Comparison of ENCODE assay signal across 8 cellular contexts in the genomic region with DNA sequence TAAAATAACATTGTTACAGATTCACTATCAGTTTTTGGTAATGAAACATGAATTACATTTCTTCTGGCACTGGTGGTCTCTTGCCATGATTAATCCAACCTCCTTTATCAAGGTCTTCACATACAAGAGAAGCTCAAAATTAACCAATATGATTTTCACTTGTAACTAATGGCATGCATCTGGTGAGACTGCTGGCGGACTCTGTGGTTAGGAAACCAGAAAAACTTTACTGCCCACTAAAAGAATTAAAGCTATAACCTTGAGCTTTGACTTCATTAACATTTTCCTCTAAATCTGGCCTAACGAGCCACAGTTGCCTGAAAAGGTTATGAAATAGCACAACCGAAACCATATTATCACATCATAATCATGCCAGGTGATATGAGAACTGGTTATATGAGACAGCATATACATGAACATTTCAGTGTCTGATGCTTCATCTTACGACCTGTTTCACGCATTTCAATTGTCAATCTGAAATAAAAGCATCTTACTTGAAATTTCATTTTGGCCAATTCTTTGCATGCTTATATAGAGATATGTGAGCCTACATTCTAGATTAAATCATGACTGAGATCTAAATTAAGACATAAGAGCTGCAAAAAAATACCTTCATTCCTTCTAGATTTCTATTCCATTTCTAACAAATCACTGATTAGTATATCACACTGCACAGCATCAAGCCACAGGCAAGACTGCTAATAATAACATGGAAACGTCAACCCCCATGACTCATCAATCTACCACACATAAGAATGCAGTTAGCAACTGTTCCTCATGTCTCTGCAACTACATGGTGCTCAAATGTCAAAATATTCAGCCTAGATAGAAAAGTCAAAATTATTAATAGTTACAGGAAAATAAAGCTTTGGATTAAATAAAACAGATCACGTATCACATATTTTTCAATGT.
DNase-seq lines count a peak whose midpoint lies in the region; ATAC-seq, FAIRE-seq and TF ChIP-seq lines count a peak whose summit lies in the region.

No MANE protein-coding gene starts in this region.

- no peak overlapping the region for H3K4me3 ChIP-seq in keratinocyte (ENCODE audit: control insufficient read depth in 2 of 3, extremely low read depth in 1 of 3, insufficient read depth in 2 of 3, low read depth in 1 of 3, low read length in 3 of 3)

- H3K4me1 ChIP-seq in keratinocyte (ENCODE audit: control insufficient read depth, extremely low read depth, insufficient read depth, low read length), result peaks cover 28% of the 10 kb centered on the region

- H3K79me2 ChIP-seq in keratinocyte (ENCODE audit: control insufficient read depth, insufficient read depth, low read length), result peaks cover 18% of the 10 kb centered on the region

- TF ChIP-seq CTCF in keratinocyte (optimal IDR thresholded peaks at IDR 0.05 in 1 of 3, IDR thresholded peaks at IDR 0.05 in 1 of 3, conservative IDR thresholded peaks at IDR 0.05 in 1 of 3; ENCODE audit: extremely low read depth in 1 of 3, insufficient read depth in 2 of 3, low read length in 3 of 3), result no peak

- H3K27me3 Mint-ChIP-seq in activated T-helper 17 cell treated with anti-CD3 and anti-CD28 coated beads, Interleukin-2, amount 50 U/mL, for 72 hours, result no peaks in the 10 kb centered on the region

- peak overlapping the region; percentile 69 for H3K4me2 ChIP-seq in keratinocyte (ENCODE audit: control insufficient read depth, extremely low read depth, insufficient read depth, low read depth, low read length)

- peaks cover 6% of the 10 kb centered on the region for H3K36me3 Mint-ChIP-seq in activated T-helper 17 cell treated with anti-CD3 and anti-CD28 coated beads, Interleukin-2, amount 50 U/mL, for 72 hours (ENCODE audit: low read depth)

- peak overlapping the region; percentile 57 for H3K27ac ChIP-seq in keratinocyte (ENCODE audit: control insufficient read depth, insufficient read depth, low read length)

- peaks cover 4% of the 10 kb centered on the region for H3K9me1 ChIP-seq in keratinocyte (ENCODE audit: control insufficient read depth, extremely low read depth, insufficient read depth, low read length)

- no peaks in the 10 kb centered on the region for H3K27me3 ChIP-seq in keratinocyte (ENCODE audit: control insufficient read depth, extremely low read depth, insufficient read depth, low read length)

- H4K20me1 ChIP-seq in keratinocyte (ENCODE audit: control insufficient read depth, extremely low read depth, insufficient read depth, low read length), result peaks cover 2% of the 10 kb centered on the region

- no peaks in the 10 kb centered on the region for H3K9me3 ChIP-seq in keratinocyte (ENCODE audit: control insufficient read depth, low read depth, low read length)

- H3K9ac ChIP-seq in keratinocyte (ENCODE audit: control insufficient read depth, extremely low read depth, insufficient read depth, low read length), result no peak overlapping the region

- H2AFZ ChIP-seq in keratinocyte (ENCODE audit: control insufficient read depth, low read length), result no peak overlapping the region

- dilution Hi-C loops in keratinocyte (cut with MboI; ENCODE audit: extremely low pct_ligation_motif_present, low sequenced_read_pairs), result no loop called here

- H3K4me3 Mint-ChIP-seq in activated T-helper 17 cell treated with anti-CD3 and anti-CD28 coated beads, Interleukin-2, amount 50 U/mL, for 72 hours, result no peak overlapping the region

- peak; percentile 91 for FAIRE-seq in keratinocyte (lab: Jason Lieb, UNC)

- ATAC-seq in GM19463 (IDR thresholded peaks at IDR 0.05; ENCODE audit: unreplicated experiment) (peak; percentile 80), HG03469 (IDR thresholded peaks at IDR 0.05; ENCODE audit: unreplicated experiment) (peak; percentile 97)
- ATAC-seq in activated T-helper 17 cell treated with anti-CD3 and anti-CD28 coated beads, Interleukin-2, amount 50 U/mL, for 72 hours (replicated peaks), result peak; percentile 84

- peak; percentile 78 for DNase-seq in COLO829 (ENCODE audit: low spot score)
- peak; percentile 30 for DNase-seq in keratinocyte (ENCODE audit: low read depth, low spot score)
- DNase-seq in GF-D8 (lab: John Stamatoyannopoulos, UW), result no peak
- no peak for DNase-seq in NCI-H774 (lab: John Stamatoyannopoulos, UW)
- DNase-seq in NCI-H1436 (lab: John Stamatoyannopoulos, UW), result no peak

- no peak overlapping the region for H3K27ac Mint-ChIP-seq in activated T-helper 17 cell treated with anti-CD3 and anti-CD28 coated beads, Interleukin-2, amount 50 U/mL, for 72 hours

- no peaks in the 10 kb centered on the region for H3K36me3 ChIP-seq in keratinocyte (ENCODE audit: control insufficient read depth in 2 of 2, extremely low read depth in 1 of 2, insufficient read depth in 2 of 2, low read length in 2 of 2)

- H3K4me1 Mint-ChIP-seq in activated T-helper 17 cell treated with anti-CD3 and anti-CD28 coated beads, Interleukin-2, amount 50 U/mL, for 72 hours, result peaks cover 10% of the 10 kb centered on the region

- H3K9me3 Mint-ChIP-seq in activated T-helper 17 cell treated with anti-CD3 and anti-CD28 coated beads, Interleukin-2, amount 50 U/mL, for 72 hours, result no peaks in the 10 kb centered on the region

Comparison
In these comparisons a context has a peak if more than half of its experiments do, and no peak if none do; other contexts are left out.
1. DNase-seq: peak in COLO829 (single experiment) and keratinocyte (single experiment); none in GF-D8 (single experiment), NCI-H774 (single experiment) and NCI-H1436 (single experiment).
2. Peak in every context shown above with its lines, with median percentiles within 50 percentile points of each other: ATAC-seq.